In genomic region chr3:138349926-138350665, GRCh38 we compare ENCODE assay signal across 12 cellular contexts. TPM values are rescaled to one million over a fixed set of nuclear protein-coding genes. Genes with fewer than 3 reads are reported as not detected.
A peak's percentile ranks its signal among the peaks of the same experiment; 100 is the strongest.
DNase-seq lines count a peak whose midpoint lies in the region; ATAC-seq, FAIRE-seq and TF ChIP-seq lines count a peak whose summit lies in the region.
"Had no signal": no experiment of that assay in that cellular context is flagged by ENCODE, and none has a peak within 500 bp of the region (broad histone marks: within the 10 kb centered on the region; RNA-seq: fewer than 3 reads in every experiment).

No MANE protein-coding gene starts in this region.

- no peak overlapping the region for H3K27ac Mint-ChIP-seq in activated naive CD4-positive, alpha-beta T cell treated with anti-CD3 and anti-CD28 coated beads for 36 hours
- H3K27ac Mint-ChIP-seq: CD4-positive, CD25-positive, alpha-beta regulatory T cell; H9 had no signal

- H3K27ac ChIP-seq in HepG2 (ENCODE audit: extremely low read length, insufficient read depth, low read length), result peak overlapping the region; percentile 58
- no peak overlapping the region for H3K27ac ChIP-seq in right lobe of liver
- no peak overlapping the region for H3K27ac ChIP-seq in neural cell (ENCODE audit: low read length)
- peak overlapping the region in 1 of 2 donors; percentile 14 for H3K27ac ChIP-seq in aorta (ENCODE audit: low read depth in 1 of 2, low read length in 2 of 2)

- H3K4me1 Mint-ChIP-seq in activated naive CD4-positive, alpha-beta T cell treated with anti-CD3 and anti-CD28 coated beads for 36 hours (ENCODE audit: low read depth), result peaks cover 6% of the 10 kb centered on the region

- no peaks in the 10 kb centered on the region for H3K27me3 ChIP-seq in HepG2 (ENCODE audit: control insufficient read depth in 1 of 2, insufficient read depth in 2 of 2, low read length in 2 of 2)
- H3K27me3 ChIP-seq in right lobe of liver, result no peaks in the 10 kb centered on the region
- H3K27me3 ChIP-seq in neural cell (ENCODE audit: insufficient read depth, low read depth, low read length), result no peaks in the 10 kb centered on the region
- no peaks in the 10 kb centered on the region for H3K27me3 ChIP-seq in aorta (ENCODE audit: control insufficient read depth in 1 of 2, insufficient read depth in 2 of 2, low read length in 1 of 2)

- H3K36me3 ChIP-seq in HepG2 (replicated peaks in 1 of 2; ENCODE audit: control insufficient read depth in 1 of 2, insufficient read depth in 2 of 2, low read length in 2 of 2) (no peaks in the 10 kb centered on the region; a peak in 1 of 5 replicates), right lobe of liver (no peaks in the 10 kb centered on the region), neural cell (ENCODE audit: insufficient read depth, low read length) (no peaks in the 10 kb centered on the region), aorta (ENCODE audit: control insufficient read depth in 1 of 2, insufficient read depth in 2 of 2, low read length in 1 of 2) (no peaks in the 10 kb centered on the region)

- ATAC-seq in HepG2 (no peak), right lobe of liver (no peak), aorta (ENCODE audit: low FRiP score) (no peak), GM19023 (IDR thresholded peaks at IDR 0.05; ENCODE audit: unreplicated experiment) (no peak)

- in situ Hi-C loops in HepG2 (cut with HindIII; ENCODE audit: extremely low pct_ligation_motif_present, low pct_unique_long_range_greater_than_20kb), result loop anchor here (5.0 kb wide), 1 partner anchor 47 kb away; no protein-coding TSS in a partner anchor

- H2AFZ ChIP-seq in HepG2 (ENCODE audit: low read length) (no peak overlapping the region), neural cell (ENCODE audit: low read depth, low read length) (no peak overlapping the region)

- H3K4me1 ChIP-seq in HepG2 (ENCODE audit: insufficient read depth, low read length) (peaks cover 36% of the 10 kb centered on the region), right lobe of liver (peaks cover 0 to 11% (median 0%) of the 10 kb centered on the region in 4 donors), aorta (ENCODE audit: control insufficient read depth in 1 of 2, insufficient read depth in 2 of 2, low read length in 2 of 2) (no peaks in the 10 kb centered on the region)

- H3K9me2 ChIP-seq in neural cell (ENCODE audit: insufficient read depth, low read length), result no peaks in the 10 kb centered on the region

- DNase-seq in HepG2 (ENCODE audit: low spot score), result peak; percentile 43
- no peak for DNase-seq in right lobe of liver
- DNase-seq in epidermal melanocyte (ENCODE audit: insufficient read length, low spot score), result peak; percentile 59
- DNase-seq in aorta, result no peak
- DNase-seq in DMS114 treated with DMSO at 0.1 percent for 48 hours (lab: John Stamatoyannopoulos, UW; ENCODE audit: unreplicated experiment), result no peak
- DNase-seq in activated naive CD4-positive, alpha-beta T cell treated with anti-CD3 and anti-CD28 coated beads for 36 hours, result no peak
- DNase-seq: CD4-positive, CD25-positive, alpha-beta regulatory T cell; effector CD4-positive, alpha-beta T cell; H9; mucosa of descending colon had no signal

- intact Hi-C loops in HepG2 (cut with micrococcal nuclease; ENCODE audit: unreplicated experiment) (loop anchor here (2.0 to 5.0 kb wide), 2 partner anchors 17 to 163 kb away; partner anchors contain the start of gene ARMC8), right lobe of liver (cut with DNase I) (no loop called here), aorta (cut with DNase I) (loop anchor here in 1 of 2 donors (10.0 kb wide), 1 partner anchor 245 kb away; the partner anchor contains the start of gene CEP70)
- intact Hi-C loops in activated naive CD4-positive, alpha-beta T cell treated with anti-CD3 and anti-CD28 coated beads for 36 hours (cut with micrococcal nuclease), result no loop called here

- H3K79me2 ChIP-seq in HepG2 (ENCODE audit: insufficient read depth, low read length), result peaks cover 2% of the 10 kb centered on the region
- no peaks in the 10 kb centered on the region for H3K79me2 ChIP-seq in neural cell (replicated peaks; ENCODE audit: insufficient read depth, low read length)

- H3K27me3 Mint-ChIP-seq in activated naive CD4-positive, alpha-beta T cell treated with anti-CD3 and anti-CD28 coated beads for 36 hours (ENCODE audit: low read depth), result peaks cover 26% of the 10 kb centered on the region

- CTCF ChIA-PET in HepG2 (lab: Yijun Ruan, JAX; ENCODE audit: low intra/inter-chr PET ratio, low total read pairs), result no interaction called here
- CTCF ChIA-PET in activated naive CD4-positive, alpha-beta T cell treated with anti-CD3 and anti-CD28 coated beads for 36 hours (lab: Charles Lee), result interaction anchor here (0.6 to 2.3 kb wide), 7 partner anchors 18 to 565 kb away, joined by 3 to 9 read pairs (median 4); partner anchors contain the start of gene NME9

- H4K20me1 ChIP-seq in HepG2 (ENCODE audit: insufficient read depth, low read length) (no peaks in the 10 kb centered on the region), neural cell (ENCODE audit: insufficient read depth) (no peaks in the 10 kb centered on the region)

- BruUV-seq in HepG2 (replicated peaks; lab: Mats Ljungman, UMichigan), result TSS peak; percentile 42

- no peaks in the 10 kb centered on the region for H3F3A ChIP-seq in neural cell (ENCODE audit: insufficient read depth, low read length, poor library complexity, severe bottlenecking)

- TF ChIP-seq EP300 in HepG2 (IDR thresholded peaks at IDR 0.05; ENCODE audit: low read depth in 2 of 2, low read length in 2 of 2) (peak in 1 of 2 experiments; percentile 26; a peak in 1 of 4 replicates), HepG2 (CRISPR knock-in tag; IDR thresholded peaks at IDR 0.05; ENCODE audit: borderline replicate concordance) (no peak), neural cell (conservative IDR thresholded peaks at IDR 0.05; ENCODE audit: poor library complexity, severe bottlenecking) (no peak)

- H3K4me2 ChIP-seq in HepG2 (ENCODE audit: low read depth, low read length), result peak overlapping the region; percentile 70
- H3K4me2 ChIP-seq in neural cell (ENCODE audit: low read length), result peak overlapping the region; percentile 54

- no peak overlapping the region for H3K4me3 Mint-ChIP-seq in activated naive CD4-positive, alpha-beta T cell treated with anti-CD3 and anti-CD28 coated beads for 36 hours

- peaks cover 2% of the 10 kb centered on the region for H3K9me3 Mint-ChIP-seq in activated naive CD4-positive, alpha-beta T cell treated with anti-CD3 and anti-CD28 coated beads for 36 hours

- H3K4me3 ChIP-seq in HepG2 (replicated peaks in 1 of 3; ENCODE audit: insufficient read depth in 1 of 3, low read depth in 2 of 3, low read length in 3 of 3), result no peak overlapping the region; a peak in 3 of 6 replicates
- H3K4me3 ChIP-seq in right lobe of liver, result no peak overlapping the region
- peak overlapping the region; percentile 74 for H3K4me3 ChIP-seq in neural cell (ENCODE audit: low read length)
- H3K4me3 ChIP-seq in aorta (ENCODE audit: low read length in 2 of 2), result peak overlapping the region; percentile 78 to 93
- H3K4me3 ChIP-seq: mucosa of descending colon had no signal

- TF ChIP-seq RAD21 in HepG2 (CRISPR knock-in tag; IDR thresholded peaks at IDR 0.05), result no peak
- no peak for TF ChIP-seq RAD21 in neural cell (conservative IDR thresholded peaks at IDR 0.05)

- no peak for TF ChIP-seq CTCF in HepG2 (CRISPR knock-in tag; IDR thresholded peaks at IDR 0.05)
- TF ChIP-seq CTCF in right lobe of liver (IDR thresholded peaks at IDR 0.05), result no peak
- no peak for TF ChIP-seq CTCF in neural cell (IDR thresholded peaks at IDR 0.05; ENCODE audit: poor library complexity, severe bottlenecking)

- 33% methylated on average over 14 of the region's 15 CpGs for WGBS in HepG2 (ENCODE audit: low lambda C conversion rate)
- 51% methylated on average over 14 of the region's 15 CpGs for WGBS in right lobe of liver (ENCODE audit: insufficient coverage, low coverage, low lambda C conversion rate, missing lambda C conversion rate)
- WGBS in aorta, 2 donors, result 39% methylated on average over 15 of the region's 15 CpGs

- peaks cover 2% of the 10 kb centered on the region for H3K36me3 Mint-ChIP-seq in activated naive CD4-positive, alpha-beta T cell treated with anti-CD3 and anti-CD28 coated beads for 36 hours (ENCODE audit: low read depth)
- H3K36me3 Mint-ChIP-seq: CD4-positive, CD25-positive, alpha-beta regulatory T cell had no signal

- H3K9me3 ChIP-seq in HepG2 (ENCODE audit: low read length), result no peaks in the 10 kb centered on the region
- no peaks in the 10 kb centered on the region for H3K9me3 ChIP-seq in right lobe of liver
- no peaks in the 10 kb centered on the region for H3K9me3 ChIP-seq in neural cell (ENCODE audit: low read length)
- no peaks in the 10 kb centered on the region for H3K9me3 ChIP-seq in aorta (ENCODE audit: control insufficient read depth, low read length)
- H3K9me3 ChIP-seq: mucosa of descending colon had no signal

- TF ChIP-seq POLR2A in HepG2 (IDR thresholded peaks at IDR 0.05; ENCODE audit: insufficient read depth in 1 of 2, low read depth in 2 of 2, low read length in 2 of 2), result no peak
- TF ChIP-seq POLR2A in right lobe of liver (IDR thresholded peaks at IDR 0.05), result no peak

- peak; percentile 74 for FAIRE-seq in HepG2 (lab: Jason Lieb, UNC)

- H3K9ac ChIP-seq in HepG2 (ENCODE audit: insufficient read depth, low read depth, low read length) (peak overlapping the region; percentile 7; the same call in 1 of the 2 replicates), neural cell (ENCODE audit: low read length) (no peak overlapping the region)

- POLR2A ChIA-PET in HepG2 (lab: Yijun Ruan, JAX), result interaction anchor here (1.3 to 2.8 kb wide), 3 partner anchors 50 to 84 kb away, joined by 4 to 15 read pairs (median 4); partner anchors contain the start of gene ESYT3

RNA-seq across cellular contexts. Expression of gene MRAS, which starts 1.7 kb away (rescaled TPM):
- 36.2 TPM in 2 replicates for total RNA-seq in HepG2 (2016; rRNA removed; fragmentation: Illumina TruSeq; extraction: Trizol)
- total RNA-seq in HepG2 (2016; cell fraction: cytosol; rRNA removed; fragmentation: Illumina TruSeq; extraction: Trizol; ENCODE audit: low read depth), result 30.3 and 31.5 TPM in 2 replicates
- 27.7 and 30.0 TPM in 2 replicates for total RNA-seq in HepG2 (2016; cell fraction: insoluble cytoplasmic fraction; rRNA removed; fragmentation: Illumina TruSeq; extraction: Trizol)
- 59.3 and 62.6 TPM in 2 replicates for total RNA-seq in HepG2 (2016; cell fraction: membrane; rRNA removed; fragmentation: Illumina TruSeq; extraction: Trizol)
- 24.4 and 32.5 TPM in 2 replicates for total RNA-seq in HepG2 (2016; cell fraction: nucleus; rRNA removed; fragmentation: Illumina TruSeq; extraction: Trizol)
- polyA plus RNA-seq in HepG2 (2011; rRNA removed), result 8.8 and 8.9 TPM in 2 replicates
- 7.2 and 8.0 TPM in 2 replicates for polyA plus RNA-seq in HepG2 (2011; cell fraction: cytosol; rRNA removed)
- polyA plus RNA-seq in HepG2 (2011; cell fraction: nucleus; rRNA removed), result 8.6 and 8.8 TPM in 2 replicates
- 4.2 and 4.6 TPM in 2 replicates for polyA plus RNA-seq in HepG2 (2012)
- 31.3 and 40.9 TPM in 2 replicates for polyA plus RNA-seq in HepG2 (2016; cell fraction: cytosol; fragmentation: Illumina TruSeq; extraction: Trizol; ENCODE audit: low read depth)
- polyA plus RNA-seq in HepG2 (2016; cell fraction: insoluble cytoplasmic fraction; fragmentation: Illumina TruSeq; extraction: Trizol; ENCODE audit: low read depth), result 26.0 and 29.0 TPM in 2 replicates
- 49.8 and 50.3 TPM in 2 replicates for polyA plus RNA-seq in HepG2 (2016; cell fraction: membrane; fragmentation: Illumina TruSeq; extraction: Trizol; ENCODE audit: low read depth)
- 34.3 and 34.5 TPM in 2 replicates for polyA plus RNA-seq in HepG2 (2016; cell fraction: nucleus; fragmentation: Illumina TruSeq; extraction: Trizol; ENCODE audit: insufficient read depth, low read depth)
- polyA minus RNA-seq in HepG2 (2011; rRNA and poly(A)+ RNA removed; ENCODE audit: low replicate concordance), result 5.8 and 6.5 TPM in 2 replicates
- polyA minus RNA-seq in HepG2 (2011; cell fraction: cytosol; rRNA and poly(A)+ RNA removed), result 5.4 and 5.8 TPM in 2 replicates
- 5.0 and 8.8 TPM in 2 replicates for polyA minus RNA-seq in HepG2 (2011; cell fraction: nucleus; rRNA and poly(A)+ RNA removed)
- 1 to 10 TPM; 2.5 to 7.9 (median 6.9) TPM for total RNA-seq in right lobe of liver
- 52.8 and 65.7 TPM in 2 replicates for polyA plus RNA-seq in neural cell
- 65.6 and 85.0 TPM in 2 replicates for polyA minus RNA-seq in neural cell
- total RNA-seq in aorta, result 10 to 100 TPM; 46.3 to 68.1 TPM
- polyA plus RNA-seq in aorta, result 10 to 100 TPM; 22.8 to 33.6 TPM
- total RNA-seq in activated naive CD4-positive, alpha-beta T cell treated with anti-CD3 and anti-CD28 coated beads for 36 hours, result under 1 TPM; 0.52 to 0.62 TPM
- total RNA-seq: CD4-positive, CD25-positive, alpha-beta regulatory T cell had no signal
- polyA plus RNA-seq: CD4-positive, CD25-positive, alpha-beta regulatory T cell had no signal

RNA-seq across cellular contexts. Expression of gene NME9, which starts 20.4 kb away (rescaled TPM):
- total RNA-seq in HepG2 (2016; rRNA removed; fragmentation: Illumina TruSeq; extraction: Trizol), result not detected in 2 replicates
- total RNA-seq in HepG2 (2016; cell fraction: cytosol; rRNA removed; fragmentation: Illumina TruSeq; extraction: Trizol; ENCODE audit: low read depth), result not detected in 2 replicates
- total RNA-seq in HepG2 (2016; cell fraction: insoluble cytoplasmic fraction; rRNA removed; fragmentation: Illumina TruSeq; extraction: Trizol), result not detected in 2 replicates
- total RNA-seq in HepG2 (2016; cell fraction: membrane; rRNA removed; fragmentation: Illumina TruSeq; extraction: Trizol), result 0.28 TPM in 1 of 2 replicates, not detected in the other
- total RNA-seq in HepG2 (2016; cell fraction: nucleus; rRNA removed; fragmentation: Illumina TruSeq; extraction: Trizol), result not detected in 2 replicates
- polyA plus RNA-seq in HepG2 (2011; rRNA removed), result not detected in 2 replicates
- polyA plus RNA-seq in HepG2 (2011; cell fraction: cytosol; rRNA removed), result not detected in 2 replicates
- polyA plus RNA-seq in HepG2 (2011; cell fraction: nucleus; rRNA removed), result not detected in 2 replicates
- polyA plus RNA-seq in HepG2 (2012), result 0.37 and 0.50 TPM in 2 replicates
- not detected in 2 replicates for polyA plus RNA-seq in HepG2 (2016; cell fraction: cytosol; fragmentation: Illumina TruSeq; extraction: Trizol; ENCODE audit: low read depth)
- polyA plus RNA-seq in HepG2 (2016; cell fraction: insoluble cytoplasmic fraction; fragmentation: Illumina TruSeq; extraction: Trizol; ENCODE audit: low read depth), result not detected in 2 replicates
- polyA plus RNA-seq in HepG2 (2016; cell fraction: membrane; fragmentation: Illumina TruSeq; extraction: Trizol; ENCODE audit: low read depth), result not detected in 2 replicates
- polyA plus RNA-seq in HepG2 (2016; cell fraction: nucleus; fragmentation: Illumina TruSeq; extraction: Trizol; ENCODE audit: insufficient read depth, low read depth), result not detected in 2 replicates
- not detected in 2 replicates for polyA minus RNA-seq in HepG2 (2011; rRNA and poly(A)+ RNA removed; ENCODE audit: low replicate concordance)
- polyA minus RNA-seq in HepG2 (2011; cell fraction: cytosol; rRNA and poly(A)+ RNA removed), result not detected in 2 replicates
- 0.26 and 0.37 TPM in 2 replicates for polyA minus RNA-seq in HepG2 (2011; cell fraction: nucleus; rRNA and poly(A)+ RNA removed)
- total RNA-seq in right lobe of liver, result not detected
- 17.4 and 40.3 TPM in 2 replicates for polyA plus RNA-seq in neural cell
- 20.5 and 24.7 TPM in 2 replicates for polyA minus RNA-seq in neural cell
- under 1 TPM in 1 of 2 donors, not detected in 1; 0.93 TPM for total RNA-seq in aorta
- polyA plus RNA-seq in aorta, result under 1 TPM in 1 of 2 donors, not detected in 1; 0.41 TPM
- total RNA-seq in activated naive CD4-positive, alpha-beta T cell treated with anti-CD3 and anti-CD28 coated beads for 36 hours, result 1 to 10 TPM; 2.0 to 2.4 TPM
- total RNA-seq: CD4-positive, CD25-positive, alpha-beta regulatory T cell; H9 had no signal

Comparison
In these comparisons a context has a peak if more than half of its experiments do, and no peak if none do; other contexts are left out.
1. DNase-seq: peak in HepG2 (single experiment) and epidermal melanocyte (single experiment); none in right lobe of liver (0 of 3), aorta (0 of 2), DMS114 treated with DMSO at 0.1 percent for 48 hours (single experiment) and activated naive CD4-positive, alpha-beta T cell treated with anti-CD3 and anti-CD28 coated beads for 36 hours (single experiment).
2. H3K4me3 ChIP-seq: peak in neural cell (single experiment) and aorta (2 of 2); none in HepG2 (0 of 3) and right lobe of liver (0 of 3).